ENCODE assay signal across 9 cellular contexts in genomic region chr17:34420254-34420766, GRCh38. TPM values are rescaled to one million over a fixed set of nuclear protein-coding genes. Genes with fewer than 3 reads are reported as not detected.
A peak's percentile ranks its signal among the peaks of the same experiment; 100 is the strongest.
DNase-seq lines count a peak whose midpoint lies in the region.
"Had no signal": no experiment of that assay in that cellular context is flagged by ENCODE, and none has a peak within 500 bp of the region (broad histone marks: within the 10 kb centered on the region; RNA-seq: fewer than 3 reads in every experiment).

No MANE protein-coding gene starts in this region.

- H3K9me3 Mint-ChIP-seq in activated CD4-positive, alpha-beta T cell treated with anti-CD3 and anti-CD28 coated beads, Interleukin-2, amount 10 ng/mL, durations not matched to agents 7 days and 5 days: no peaks in the 10 kb centered on the region

- H3K4me1 Mint-ChIP-seq in activated CD4-positive, alpha-beta T cell treated with anti-CD3 and anti-CD28 coated beads, Interleukin-2, amount 10 ng/mL, durations not matched to agents 7 days and 5 days: peaks cover 2% of the 10 kb centered on the region

- H3K27me3 Mint-ChIP-seq in activated CD4-positive, alpha-beta T cell treated with anti-CD3 and anti-CD28 coated beads, Interleukin-2, amount 10 ng/mL, durations not matched to agents 7 days and 5 days: peaks cover 32% of the 10 kb centered on the region

- H3K36me3 Mint-ChIP-seq in activated CD4-positive, alpha-beta T cell treated with anti-CD3 and anti-CD28 coated beads, Interleukin-2, amount 10 ng/mL, durations not matched to agents 7 days and 5 days (ENCODE audit: low read depth): no peaks in the 10 kb centered on the region

- CTCF ChIA-PET in activated CD4-positive, alpha-beta T cell treated with anti-CD3 and anti-CD28 coated beads, Interleukin-2, amount 10 ng/mL, durations not matched to agents 7 days and 5 days (lab: Charles Lee): interaction anchor here (1.2 to 1.4 kb wide), 5 partner anchors 18 to 218 kb away, joined by 3 read pairs; no protein-coding TSS in a partner anchor

- DNase-seq in A172 (ENCODE audit: low spot score) (peak; percentile 56), GM19238 (ENCODE audit: insufficient read length, low spot score) (peak; percentile 72), NCI-H345 (lab: John Stamatoyannopoulos, UW) (peak; percentile 63), dedifferentiated amniotic fluid mesenchymal stem cell (ENCODE audit: extremely low spot score) (peak; percentile 56), medulla oblongata (ENCODE audit: extremely low spot score) (peak; percentile 76), NCI-H226 (no peak)
- peak; percentile 71 for DNase-seq in activated CD4-positive, alpha-beta T cell treated with anti-CD3 and anti-CD28 coated beads, Interleukin-2, amount 10 ng/mL, durations not matched to agents 7 days and 5 days
- DNase-seq in stimulated activated CD8-positive, alpha-beta memory T cell treated with anti-CD3 and anti-CD28 coated beads, Interleukin-15, amount 100 ng/mL, for 1 hour (ENCODE audit: low read depth): peak; percentile 54

- H3K4me3 Mint-ChIP-seq in activated CD4-positive, alpha-beta T cell treated with anti-CD3 and anti-CD28 coated beads, Interleukin-2, amount 10 ng/mL, durations not matched to agents 7 days and 5 days: no peak overlapping the region

- POLR2A ChIA-PET in activated CD4-positive, alpha-beta T cell treated with anti-CD3 and anti-CD28 coated beads, Interleukin-2, amount 10 ng/mL, durations not matched to agents 7 days and 5 days (lab: Charles Lee): no interaction called here

- H3K27ac Mint-ChIP-seq in activated CD4-positive, alpha-beta T cell treated with anti-CD3 and anti-CD28 coated beads, Interleukin-2, amount 10 ng/mL, durations not matched to agents 7 days and 5 days: no peak overlapping the region

RNA-seq across cellular contexts. Expression of gene CCL1, which starts 57.3 kb away (rescaled TPM):
- total RNA-seq in A172 (2014; rRNA removed; shearing (Covaris generic)): not detected in 2 replicates
- total RNA-seq in activated CD4-positive, alpha-beta T cell treated with anti-CD3 and anti-CD28 coated beads, Interleukin-2, amount 10 ng/mL, durations not matched to agents 7 days and 5 days: under 1 TPM; 0.87 TPM
- total RNA-seq: temporal lobe had no signal
